In genomic region chr17:72665841-72666518, GRCh38 we compare ENCODE assay signal across 19 cellular contexts.
DNase-seq lines count a peak whose midpoint lies in the region; ATAC-seq and TF ChIP-seq lines count a peak whose summit lies in the region.
"Had no signal": no experiment of that assay in that cellular context is flagged by ENCODE, and none has a peak within 500 bp of the region (broad histone marks: within the 10 kb centered on the region; RNA-seq: fewer than 3 reads in every experiment).

No MANE protein-coding gene starts in this region.

- no peak for DNase-seq in mesothelial cell of epicardium (ENCODE audit: low spot score in 2 of 2, unreplicated experiment in 2 of 2)
- no peak for DNase-seq in stimulated activated CD4-positive, alpha-beta T cell treated with anti-CD3 and anti-CD28 coated beads, Interleukin-15, amount 100 ng/mL, for 24 hours
- DNase-seq in PC-3 = no peak
- DNase-seq: activated CD4-positive, alpha-beta T cell treated with anti-CD3 and anti-CD28 coated beads for 1 hour; activated naive CD8-positive, alpha-beta T cell treated with anti-CD3 and anti-CD28 coated beads, Interleukin-2, amount 10 ng/mL, durations not matched to agents 7 days and 5 days; DMS 273 treated with DMSO at 0.1 percent for 48 hours; NCI-H187 treated with DMSO at 0.1 percent for 48 hours; PC-9; stimulated activated CD4-positive, alpha-beta T cell treated with anti-CD3 and anti-CD28 coated beads, Interleukin-4, amount 100 ng/mL, for 4 hours; T-helper 9 cell had no signal

- H3K9me3 Mint-ChIP-seq in brain = peaks cover 2 to 14% (median 8%) of the 10 kb centered on the region in 5 experiments
- H3K9me3 Mint-ChIP-seq in mesothelial cell of epicardium = peaks cover 23% of the 10 kb centered on the region
- H3K9me3 Mint-ChIP-seq: GM23338 had no signal

- H3K36me3 Mint-ChIP-seq in brain = no peaks in the 10 kb centered on the region
- H3K36me3 Mint-ChIP-seq in mesothelial cell of epicardium = peaks cover 4% of the 10 kb centered on the region

- H3K27ac Mint-ChIP-seq in brain = peak overlapping the region in 4 of 5 experiments; percentile 68 to 87 (median 77)
- H3K27ac Mint-ChIP-seq in mesothelial cell of epicardium = peak overlapping the region; percentile 65
- H3K27ac Mint-ChIP-seq: activated naive CD8-positive, alpha-beta T cell treated with anti-CD3 and anti-CD28 coated beads, Interleukin-2, amount 10 ng/mL, durations not matched to agents 7 days and 5 days; GM23338 had no signal

- no peaks in the 10 kb centered on the region for H3K9me2 ChIP-seq in PC-3 (replicated peaks; ENCODE audit: low read length)

- no peaks in the 10 kb centered on the region for H3K36me3 ChIP-seq in HUES48 (ENCODE audit: control insufficient read depth, insufficient read depth, low read length)
- H3K36me3 ChIP-seq in PC-3 (ENCODE audit: low read depth, low read length) = no peaks in the 10 kb centered on the region

- no peaks in the 10 kb centered on the region for H3K27me3 Mint-ChIP-seq in brain
- no peaks in the 10 kb centered on the region for H3K27me3 Mint-ChIP-seq in mesothelial cell of epicardium (ENCODE audit: low read depth)
- H3K27me3 Mint-ChIP-seq: activated naive CD8-positive, alpha-beta T cell treated with anti-CD3 and anti-CD28 coated beads, Interleukin-2, amount 10 ng/mL, durations not matched to agents 7 days and 5 days had no signal

- no peaks in the 10 kb centered on the region for H3K79me2 ChIP-seq in PC-3 (ENCODE audit: low read length)

- peak overlapping the region; percentile 27; the same call in 1 of the 2 replicates for H3K27ac ChIP-seq in C4-2B
- peak overlapping the region; percentile 3 for H3K27ac ChIP-seq in HUES48 (ENCODE audit: low read depth, low read length)
- H3K27ac ChIP-seq in PC-3 (ENCODE audit: low read length) = no peak overlapping the region
- H3K27ac ChIP-seq: BLaER1, PC-9, SK-N-MC had no signal

- ATAC-seq in GM19463 (IDR thresholded peaks at IDR 0.05; ENCODE audit: unreplicated experiment) (no peak), PC-3 (no peak)

- no peaks in the 10 kb centered on the region for H3K27me3 ChIP-seq in HUES48 (ENCODE audit: control insufficient read depth, insufficient read depth, low read length)
- H3K27me3 ChIP-seq in PC-3 (ENCODE audit: low read length) = no peaks in the 10 kb centered on the region
- H3K27me3 ChIP-seq: BLaER1 had no signal

- intact Hi-C loops in PC-3 (cut with micrococcal nuclease) = no loop called here

- no peak for TF ChIP-seq CTCF in C4-2B (conservative IDR thresholded peaks at IDR 0.05)
- TF ChIP-seq CTCF in brain (conservative IDR thresholded peaks at IDR 0.05) = no peak
- TF ChIP-seq CTCF in mesothelial cell of epicardium (IDR thresholded peaks at IDR 0.05; ENCODE audit: unreplicated experiment) = no peak
- no peak for TF ChIP-seq CTCF in PC-3 (conservative IDR thresholded peaks at IDR 0.05; ENCODE audit: low read depth, low read length)

- H3K4me1 ChIP-seq in HUES48 (ENCODE audit: control insufficient read depth, insufficient read depth, low read length) (peaks cover 24% of the 10 kb centered on the region), PC-3 (ENCODE audit: insufficient read depth, low read length) (peaks cover 21% of the 10 kb centered on the region)

- H4K20me1 ChIP-seq in PC-3 (ENCODE audit: low read length) = no peaks in the 10 kb centered on the region
- H4K20me1 ChIP-seq: BLaER1 had no signal

- POLR2A ChIA-PET in PC-3 (lab: Charles Lee; ENCODE audit: unreplicated experiment) = no interaction called here

- H3K4me1 Mint-ChIP-seq in brain (peaks cover 32% of the 10 kb centered on the region), mesothelial cell of epicardium (peaks cover 25% of the 10 kb centered on the region)
- H3K4me1 Mint-ChIP-seq: activated naive CD8-positive, alpha-beta T cell treated with anti-CD3 and anti-CD28 coated beads, Interleukin-2, amount 10 ng/mL, durations not matched to agents 7 days and 5 days had no signal

- no TSS peak for BruUV-seq in PC-3 (replicated peaks; lab: Mats Ljungman, UMichigan)

- no peaks in the 10 kb centered on the region for H3F3A ChIP-seq in PC-3 (ENCODE audit: low read length, unreplicated experiment)

- H3K9ac ChIP-seq in HUES48 (ENCODE audit: low read depth, low read length) = no peak overlapping the region
- H3K9ac ChIP-seq in PC-3 (ENCODE audit: low read length) = no peak overlapping the region
- H3K9ac ChIP-seq: BLaER1 had no signal

- CTCF ChIA-PET in PC-3 (lab: Charles Lee) = no interaction called here

- no peak overlapping the region for H2AFZ ChIP-seq in PC-3 (ENCODE audit: low read length)
- H2AFZ ChIP-seq: GM23338, PC-9 had no signal

- no peaks in the 10 kb centered on the region for H3K9me3 ChIP-seq in HUES48 (ENCODE audit: control insufficient read depth, insufficient read depth, low read length)
- no peaks in the 10 kb centered on the region for H3K9me3 ChIP-seq in PC-3 (ENCODE audit: low read length)

- H3K4me3 ChIP-seq in HUES48 (ENCODE audit: low read depth, low read length) (no peak overlapping the region), PC-3 (ENCODE audit: low read length) (no peak overlapping the region)
- H3K4me3 ChIP-seq: BLaER1, GM23338, lung, PC-9, SK-N-MC, smooth muscle cell had no signal

- H3K4me2 ChIP-seq in PC-3 (ENCODE audit: low read length) = no peak overlapping the region
- H3K4me2 ChIP-seq: BLaER1, GM23338, PC-9, smooth muscle cell had no signal

- peak overlapping the region; percentile 28 to 72 (median 45) for H3K4me3 Mint-ChIP-seq in brain
- no peak overlapping the region for H3K4me3 Mint-ChIP-seq in mesothelial cell of epicardium
- H3K4me3 Mint-ChIP-seq: activated naive CD8-positive, alpha-beta T cell treated with anti-CD3 and anti-CD28 coated beads, Interleukin-2, amount 10 ng/mL, durations not matched to agents 7 days and 5 days; GM23338 had no signal
